8 cellular contexts compared by ENCODE assay signal in the genomic region with DNA sequence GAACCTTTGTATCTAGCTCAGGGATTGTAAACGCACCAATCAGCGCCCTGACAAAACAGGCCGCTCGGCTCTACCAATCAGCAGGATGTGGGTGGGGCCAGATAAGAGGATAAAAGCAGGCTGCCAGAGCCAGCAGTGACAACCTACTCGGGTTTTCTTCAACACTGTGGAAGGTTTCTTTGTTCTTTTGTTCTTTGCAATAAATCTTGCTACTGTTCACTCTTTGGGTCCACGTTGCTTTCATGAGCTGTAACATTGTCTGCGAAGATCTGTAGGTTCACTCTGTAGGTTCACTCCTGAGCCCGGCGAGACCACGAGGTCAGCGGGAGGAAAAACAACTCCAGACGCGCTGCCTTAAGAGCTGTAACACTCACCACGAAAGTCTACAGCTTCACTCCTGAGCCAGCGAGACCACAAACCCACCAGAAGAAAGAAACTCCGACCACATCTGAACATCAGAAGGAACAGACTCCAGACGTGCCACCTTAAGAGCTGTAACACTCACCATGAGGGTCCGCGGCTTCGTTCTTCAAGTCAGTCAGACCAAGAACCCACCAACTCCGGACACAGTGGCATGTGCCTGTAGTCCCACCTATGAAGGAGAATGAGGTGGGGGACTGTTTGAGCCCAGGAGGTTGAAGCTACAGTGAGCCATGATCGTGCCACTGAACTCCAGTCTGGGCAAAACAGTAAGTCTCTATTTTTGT. TPM values are rescaled to one million over a fixed set of nuclear protein-coding genes. Genes with fewer than 3 reads are reported as not detected.
DNase-seq lines count a peak whose midpoint lies in the region; ATAC-seq lines count a peak whose summit lies in the region.
"Not testable (repeated sequence)": the region's sequence is repeated elsewhere in the genome, so short reads cannot be mapped to it uniquely, and the experiment has no call there.

No MANE protein-coding gene starts in this region.

- CTCF ChIA-PET in naive thymus-derived CD4-positive, alpha-beta T cell (lab: Charles Lee), result interaction anchor here (0.6 to 1.0 kb wide), 4 partner anchors 12 to 585 kb away, joined by 3 to 4 read pairs (median 4); no protein-coding TSS in a partner anchor

- peak overlapping the region in 7 of 11 experiments; percentile 0 to 45 (median 28); a peak in 11 of 22 replicates for H3K4me2 ChIP-seq in BLaER1 treated with 17β-estradiol and CSF1 and Interleukin-3, amounts not matched to agents 10 nM and 100 nM

- not testable (repeated sequence) for H3K9me3 ChIP-seq in BLaER1 treated with 17β-estradiol and CSF1 and Interleukin-3, amounts not matched to agents 10 nM and 100 nM (replicated peaks in 1 of 11); T-helper 17 cell (ENCODE audit: control insufficient read depth, low read length, poor library complexity, severe bottlenecking); naive thymus-derived CD4-positive, alpha-beta T cell (ENCODE audit: control insufficient read depth in 2 of 3, low read length in 3 of 3)

- not testable (repeated sequence) for H4K20me1 ChIP-seq in BLaER1 treated with 17β-estradiol and CSF1 and Interleukin-3, amounts not matched to agents 10 nM and 100 nM

- peak; percentile 89 for ATAC-seq in T-helper 17 cell
- ATAC-seq in naive thymus-derived CD4-positive, alpha-beta T cell, result peak; percentile 88

- intact Hi-C loops in naive thymus-derived CD4-positive, alpha-beta T cell (cut with micrococcal nuclease), result loop anchor here (1.0 to 5.0 kb wide), 8 partner anchors 15 to 284 kb away; partner anchors contain the start of genes ZBTB9 (in 2 of the 2), BAK1 (in 1 of the 2), KIFC1 (in 1 of the 2) and ZBTB22 (in 1 of the 2)

- not testable (repeated sequence) for H3K27me3 ChIP-seq in BLaER1 treated with 17β-estradiol and CSF1 and Interleukin-3, amounts not matched to agents 10 nM and 100 nM; naive thymus-derived CD4-positive, alpha-beta T cell (ENCODE audit: control insufficient read depth in 2 of 2, insufficient read depth in 2 of 2, low read length in 2 of 2)

- not testable (repeated sequence) for H3K4me3 ChIP-seq in BLaER1 treated with 17β-estradiol and CSF1 and Interleukin-3, amounts not matched to agents 10 nM and 100 nM
- peak overlapping the region; percentile 55 for H3K4me3 ChIP-seq in naive thymus-derived CD4-positive, alpha-beta T cell (ENCODE audit: low read length)

- H3K27ac Mint-ChIP-seq in T-helper 17 cell, result peak overlapping the region; percentile 37
- peak overlapping the region; percentile 45 to 93 (median 89) for H3K27ac Mint-ChIP-seq in naive thymus-derived CD4-positive, alpha-beta T cell

- peaks cover 13% of the 10 kb centered on the region for H3K4me1 Mint-ChIP-seq in T-helper 17 cell
- peaks cover 9 to 32% (median 27%) of the 10 kb centered on the region in 7 donors for H3K4me1 Mint-ChIP-seq in naive thymus-derived CD4-positive, alpha-beta T cell

- peak in 2 of 3 donors; percentile 23 to 33 for DNase-seq in T-helper 17 cell
- peak; percentile 27 to 35 for DNase-seq in activated CD4-positive, alpha-beta T cell treated with anti-CD3 and anti-CD28 coated beads, Interleukin-2, amount 50 U/mL, for 4 hours
- peak; percentile 65 for DNase-seq in activated T-cell treated with anti-CD3 and anti-CD28 coated beads, Interleukin-2, amount 50 U/mL, for 1 hour
- DNase-seq in activated naive CD4-positive, alpha-beta T cell treated with anti-CD3 and anti-CD28 coated beads, Interleukin-2, amount 50 U/mL, for 16 hours, result peak; percentile 57
- peak; percentile 29 to 89 (median 85) for DNase-seq in naive thymus-derived CD4-positive, alpha-beta T cell
- DNase-seq in stimulated activated CD4-positive, alpha-beta T cell treated with anti-CD3 and anti-CD28 coated beads, Interleukin-2, amount 100 ng/mL, for 4 hours (ENCODE audit: low read depth), result peak; percentile 33
- DNase-seq in stimulated activated CD8-positive, alpha-beta memory T cell treated with anti-CD3 and anti-CD28 coated beads, Interleukin-4, amount 100 ng/mL, for 1 hour (ENCODE audit: low read depth in 2 of 2, low spot score in 1 of 2), result peak; percentile 17 to 22

- H3K27ac ChIP-seq in BLaER1 treated with 17β-estradiol and CSF1 and Interleukin-3, amounts not matched to agents 10 nM and 100 nM, result not testable (repeated sequence)
- H3K27ac ChIP-seq in naive thymus-derived CD4-positive, alpha-beta T cell (ENCODE audit: low read depth, low read length), result peak overlapping the region; percentile 44

- not testable (repeated sequence) for H3K27me3 Mint-ChIP-seq in T-helper 17 cell; naive thymus-derived CD4-positive, alpha-beta T cell

- H3K4me3 Mint-ChIP-seq in T-helper 17 cell, result peak overlapping the region; percentile 79
- H3K4me3 Mint-ChIP-seq in naive thymus-derived CD4-positive, alpha-beta T cell, result peak overlapping the region; percentile 74 to 92 (median 82)

- H3K36me3 Mint-ChIP-seq in T-helper 17 cell (ENCODE audit: low read depth), result not testable (repeated sequence)
- peaks cover 0 to 12% (median 0%) of the 10 kb centered on the region in 5 donors for H3K36me3 Mint-ChIP-seq in naive thymus-derived CD4-positive, alpha-beta T cell

- not testable (repeated sequence) for H3K9ac ChIP-seq in BLaER1 treated with 17β-estradiol and CSF1 and Interleukin-3, amounts not matched to agents 10 nM and 100 nM

- H3K9me3 Mint-ChIP-seq in naive thymus-derived CD4-positive, alpha-beta T cell, result not testable (repeated sequence)

- POLR2A ChIA-PET in naive thymus-derived CD4-positive, alpha-beta T cell (lab: Charles Lee), result interaction anchor here (0.7 to 2.5 kb wide), 9 partner anchors 15 to 111 kb away, joined by 3 to 14 read pairs (median 8); partner anchors contain the start of genes BAK1 and ZBTB9

- not testable (repeated sequence) for H3K36me3 ChIP-seq in BLaER1 treated with 17β-estradiol and CSF1 and Interleukin-3, amounts not matched to agents 10 nM and 100 nM; naive thymus-derived CD4-positive, alpha-beta T cell (ENCODE audit: control insufficient read depth in 2 of 3, insufficient read depth in 3 of 3, low read length in 3 of 3)

- not testable (repeated sequence) for H3K4me1 ChIP-seq in BLaER1 treated with 17β-estradiol and CSF1 and Interleukin-3, amounts not matched to agents 10 nM and 100 nM; naive thymus-derived CD4-positive, alpha-beta T cell (ENCODE audit: control insufficient read depth in 2 of 2, insufficient read depth in 2 of 2, low read length in 2 of 2)

RNA-seq across cellular contexts. Expression of gene BAK1, which starts 46.8 kb away (rescaled TPM):
- 10 to 100 TPM; 27.7 to 34.6 TPM for total RNA-seq in T-helper 17 cell
- total RNA-seq in naive thymus-derived CD4-positive, alpha-beta T cell, result 10 to 100 TPM; 16.9 to 78.8 (median 22.0) TPM
- polyA plus RNA-seq in naive thymus-derived CD4-positive, alpha-beta T cell, result 10 to 100 TPM in 1 of 2 donors, 1 to 10 TPM in 1; 9.6 to 21.7 TPM

Comparison
In these comparisons a context has a peak if more than half of its experiments do, and no peak if none do; other contexts are left out.
1. DNase-seq: peak in every context shown above with its lines; median percentile 85 in naive thymus-derived CD4-positive, alpha-beta T cell; 65 in activated T-cell treated with anti-CD3 and anti-CD28 coated beads, Interleukin-2, amount 50 U/mL, for 1 hour; 57 in activated naive CD4-positive, alpha-beta T cell treated with anti-CD3 and anti-CD28 coated beads, Interleukin-2, amount 50 U/mL, for 16 hours; 33 in stimulated activated CD4-positive, alpha-beta T cell treated with anti-CD3 and anti-CD28 coated beads, Interleukin-2, amount 100 ng/mL, for 4 hours; 31 in activated CD4-positive, alpha-beta T cell treated with anti-CD3 and anti-CD28 coated beads, Interleukin-2, amount 50 U/mL, for 4 hours; 28 in T-helper 17 cell; 20 in stimulated activated CD8-positive, alpha-beta memory T cell treated with anti-CD3 and anti-CD28 coated beads, Interleukin-4, amount 100 ng/mL, for 1 hour.